Comparison of ENCODE assay signal across 26 cellular contexts in the genomic region with DNA sequence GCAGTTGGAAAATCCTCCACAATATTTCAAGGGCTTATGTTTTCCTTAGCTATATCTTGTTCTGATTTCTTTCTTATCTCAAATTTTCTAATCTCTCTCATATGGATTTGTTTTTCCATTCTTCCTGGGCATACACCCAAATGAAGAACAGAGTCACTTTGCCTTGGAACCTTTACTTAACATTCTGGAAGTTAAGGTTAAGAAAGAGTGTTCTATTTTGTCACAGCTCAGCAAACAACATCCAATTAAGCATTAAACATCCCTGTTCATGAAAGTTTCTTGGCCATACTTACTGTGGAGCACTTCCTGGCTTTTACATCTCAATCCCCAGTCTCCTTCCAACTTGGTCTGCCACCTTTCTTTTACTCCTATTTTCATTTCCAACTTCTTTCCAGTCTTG. TPM values are rescaled to one million over a fixed set of nuclear protein-coding genes. Genes with fewer than 3 reads are reported as not detected.
"Had no signal": no experiment of that assay in that cellular context is flagged by ENCODE, and none has a peak within 500 bp of the region (broad histone marks: within the 10 kb centered on the region; RNA-seq: fewer than 3 reads in every experiment).

No MANE protein-coding gene starts in this region.

- H3K9me3 ChIP-seq: gastrocnemius medialis, lower lobe of right lung, transverse colon had no signal

- H3K4me1 ChIP-seq: gastrocnemius medialis, neural progenitor cell, transverse colon had no signal

- H3K27me3 ChIP-seq: cardiac muscle cell, gastrocnemius medialis, neural progenitor cell, transverse colon had no signal

- ATAC-seq: activated T-cell treated with anti-CD3 and anti-CD28 coated beads, Interleukin-2, amount 50 U/mL, for 4 hours; gastrocnemius medialis; lower lobe of right lung; stimulated activated naive B cell treated with anti-CD40 and anti-IgM and Interleukin-4, amounts not matched to agents 10 μg/mL and 1 μg/mL and 100 μg/mL, for 72 hours; T-helper 17 cell had no signal

- DNase-seq: activated CD4-positive, alpha-beta T cell treated with anti-CD3 and anti-CD28 coated beads for 4 hours; activated CD4-positive, alpha-beta T cell treated with anti-CD3 and anti-CD28 coated beads, Interleukin-2, amount 50 U/mL, for 48 hours; activated CD4-positive, CD25-positive, alpha-beta regulatory T cell; activated CD8-positive, alpha-beta memory T cell treated with anti-CD3 and anti-CD28 coated beads, Interleukin-2, amount 50 U/mL, for 48 hours; activated naive CD4-positive, alpha-beta T cell; activated naive CD8-positive, alpha-beta T cell treated with anti-CD3 and anti-CD28 coated beads for 36 hours; activated T-cell treated with anti-CD3 and anti-CD28 coated beads, Interleukin-2, amount 50 U/mL, for 4 hours; amygdala; cortex of kidney; endodermal cell; gastrocnemius medialis; hypothalamus; lower lobe of right lung; mesendoderm; naive B cell; retina; stimulated activated CD4-positive, alpha-beta T cell treated with anti-CD3 and anti-CD28 coated beads, Interleukin-2, amount 100 ng/mL, for 48 hours; stimulated activated CD8-positive, alpha-beta memory T cell treated with anti-CD3 and anti-CD28 coated beads, Interleukin-4, amount 100 ng/mL, for 48 hours; stimulated activated naive B cell treated with anti-CD40 and anti-IgM and Interleukin-4, amounts not matched to agents 10 μg/mL and 1 μg/mL and 100 μg/mL, for 72 hours; T-helper 17 cell; transverse colon had no signal

- H3K27ac ChIP-seq: cardiac muscle cell, epithelial cell of prostate, gastrocnemius medialis, lower lobe of right lung, neural progenitor cell, transverse colon had no signal

- H3K4me3 ChIP-seq: cardiac muscle cell, gastrocnemius medialis, lower lobe of right lung, neural progenitor cell, transverse colon had no signal

- H3K36me3 ChIP-seq: cardiac muscle cell, gastrocnemius medialis, lower lobe of right lung, neural progenitor cell, transverse colon had no signal

RNA-seq across cellular contexts. Expression of a gene that starts 5.3 kb away (rescaled TPM):
- total RNA-seq: activated CD8-positive, alpha-beta memory T cell treated with anti-CD3 and anti-CD28 coated beads for 36 hours; activated naive CD8-positive, alpha-beta T cell treated with anti-CD3 and anti-CD28 coated beads for 36 hours; activated T-helper 2 cell treated with anti-CD3 and anti-CD28 coated beads, Interferon-gamma antibody, Interleukin-2, Interleukin-4, amounts not matched to agents 10 μg/mL and 5 μg/mL and 100 μg/mL, durations not matched to agents 14 hours and 24 hours and 36 hours had no signal
